In the genomic region with DNA sequence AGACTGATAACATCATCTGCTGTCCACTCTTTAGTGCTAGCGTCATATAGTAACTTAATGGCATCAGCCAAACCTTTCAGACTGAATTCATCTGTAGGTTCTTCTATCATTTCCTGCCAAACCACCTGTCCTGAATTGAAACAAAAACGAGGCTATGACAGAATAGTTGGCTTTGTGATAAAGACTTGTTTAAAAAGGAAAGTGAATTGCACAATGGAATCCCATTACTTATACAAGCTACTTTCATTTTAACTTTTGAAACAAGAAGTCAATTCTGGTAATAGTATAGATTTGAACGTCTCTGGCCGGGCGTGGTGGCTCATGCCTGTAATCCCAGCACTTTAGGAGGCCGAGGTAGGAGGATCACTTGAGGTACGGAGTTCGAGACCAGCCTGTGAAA, we compare ENCODE assay signal across 20 cellular contexts. TPM values are rescaled to one million over a fixed set of nuclear protein-coding genes. Genes with fewer than 3 reads are reported as not detected.
DNase-seq lines count a peak whose midpoint lies in the region; ATAC-seq and TF ChIP-seq lines count a peak whose summit lies in the region.
"Had no signal": no experiment of that assay in that cellular context is flagged by ENCODE, and none has a peak within 500 bp of the region (broad histone marks: within the 10 kb centered on the region; RNA-seq: fewer than 3 reads in every experiment).

No MANE protein-coding gene starts in this region.

- DNase-seq in activated naive CD4-positive, alpha-beta T cell treated with anti-CD3 and anti-CD28 coated beads, Interleukin-2, amount 50 U/mL, for 72 hours (ENCODE audit: low spot score in 2 of 2), result no peak
- DNase-seq in activated naive CD4-positive, alpha-beta T cell treated with Interleukin-2 at 50 U/mL for 16 hours, result no peak
- DNase-seq in Jurkat, Clone E6-1 (ENCODE audit: low read depth, low spot score), result peak; percentile 21
- DNase-seq in OCI-LY7 (ENCODE audit: low spot score) (peak; percentile 21), osteoblast (ENCODE audit: insufficient read length, low spot score, missing footprints) (no peak), DMS 273 treated with DMSO at 0.1 percent for 48 hours (lab: John Stamatoyannopoulos, UW) (no peak), Calu3 (no peak)
- DNase-seq: activated CD8-positive, alpha-beta memory T cell treated with anti-CD3 and anti-CD28 coated beads, Interleukin-2, amount 50 U/mL, for 4 hours; activated naive CD4-positive, alpha-beta T cell; BE2C; foreskin fibroblast; GDM1; Karpas-422; mesenchymal stem cell; naive thymus-derived CD8-positive, alpha-beta T cell; stimulated activated CD4-positive, alpha-beta T cell treated with anti-CD3 and anti-CD28 coated beads, Interleukin-4, amount 100 ng/mL, for 1 hour had no signal

- H3K79me2 ChIP-seq in OCI-LY7 (ENCODE audit: insufficient read depth, low read depth, low read length) (no peaks in the 10 kb centered on the region), osteoblast (ENCODE audit: insufficient read depth, low read length) (no peaks in the 10 kb centered on the region)
- H3K79me2 ChIP-seq: hepatocyte had no signal

- no peaks in the 10 kb centered on the region for H3K9me3 Mint-ChIP-seq in activated naive CD4-positive, alpha-beta T cell treated with anti-CD3 and anti-CD28 coated beads, Interleukin-2, amount 50 U/mL, for 72 hours
- H3K9me3 Mint-ChIP-seq in Calu3 (ENCODE audit: low read depth, unreplicated experiment), result no peaks in the 10 kb centered on the region
- H3K9me3 Mint-ChIP-seq: naive thymus-derived CD8-positive, alpha-beta T cell had no signal

- H3K36me3 ChIP-seq in OCI-LY7 (ENCODE audit: insufficient read depth, low read length) (no peaks in the 10 kb centered on the region), osteoblast (ENCODE audit: insufficient read depth, low read length) (no peaks in the 10 kb centered on the region)
- H3K36me3 ChIP-seq: BE2C, suprapubic skin had no signal

- H3K9me3 ChIP-seq in OCI-LY7 (ENCODE audit: low read length) (no peaks in the 10 kb centered on the region), osteoblast (ENCODE audit: low read depth, low read length) (no peaks in the 10 kb centered on the region)
- H3K9me3 ChIP-seq: BE2C, suprapubic skin had no signal

- H2AFZ ChIP-seq in OCI-LY7 (ENCODE audit: low read length), result no peak overlapping the region
- H2AFZ ChIP-seq in osteoblast (ENCODE audit: low read length), result peak overlapping the region; percentile 56
- H2AFZ ChIP-seq: hepatocyte had no signal

- ATAC-seq in activated naive CD4-positive, alpha-beta T cell treated with anti-CD3 and anti-CD28 coated beads, Interleukin-2, amount 50 U/mL, for 72 hours, result peak; percentile 54 to 70
- ATAC-seq: naive thymus-derived CD8-positive, alpha-beta T cell had no signal

- H4K20me1 ChIP-seq in OCI-LY7 (ENCODE audit: insufficient read depth, low read length) (no peaks in the 10 kb centered on the region), osteoblast (ENCODE audit: insufficient read depth, low read length) (no peaks in the 10 kb centered on the region)

- TF ChIP-seq CTCF in OCI-LY7 (conservative IDR thresholded peaks at IDR 0.05; ENCODE audit: low read length) (no peak), osteoblast (IDR thresholded peaks at IDR 0.05; ENCODE audit: extremely low read depth, low read depth, low read length) (no peak), Calu3 (IDR thresholded peaks at IDR 0.05; ENCODE audit: unreplicated experiment) (no peak)

- H3K36me3 Mint-ChIP-seq in activated naive CD4-positive, alpha-beta T cell treated with anti-CD3 and anti-CD28 coated beads, Interleukin-2, amount 50 U/mL, for 72 hours, result no peaks in the 10 kb centered on the region
- no peaks in the 10 kb centered on the region for H3K36me3 Mint-ChIP-seq in Calu3 (ENCODE audit: insufficient read depth, unreplicated experiment)
- H3K36me3 Mint-ChIP-seq: naive thymus-derived CD8-positive, alpha-beta T cell had no signal

- no peaks in the 10 kb centered on the region for H3K27me3 ChIP-seq in osteoblast (ENCODE audit: insufficient read depth, low read length)
- H3K27me3 ChIP-seq: BE2C, hepatocyte, suprapubic skin had no signal

- no peak overlapping the region for H3K4me3 Mint-ChIP-seq in Calu3 (ENCODE audit: low read depth, unreplicated experiment)
- H3K4me3 Mint-ChIP-seq: naive thymus-derived CD8-positive, alpha-beta T cell had no signal

- H3K27ac ChIP-seq in OCI-LY7 (ENCODE audit: low read depth, low read length, poor library complexity, severe bottlenecking), result no peak overlapping the region
- H3K27ac ChIP-seq in osteoblast (ENCODE audit: low read depth, low read length), result no peak overlapping the region
- H3K27ac ChIP-seq: hepatocyte, suprapubic skin had no signal

- no peak overlapping the region for H3K4me3 ChIP-seq in Jurkat, Clone E6-1 (ENCODE audit: low read length)
- H3K4me3 ChIP-seq in OCI-LY7 (ENCODE audit: low read depth, low read length, poor library complexity, severe bottlenecking), result no peak overlapping the region
- no peak overlapping the region for H3K4me3 ChIP-seq in osteoblast (ENCODE audit: insufficient read depth, low read length)
- H3K4me3 ChIP-seq: hepatocyte, suprapubic skin had no signal

- H3K27ac Mint-ChIP-seq in activated naive CD4-positive, alpha-beta T cell treated with anti-CD3 and anti-CD28 coated beads, Interleukin-2, amount 50 U/mL, for 72 hours, result peak overlapping the region; percentile 48 to 65
- H3K27ac Mint-ChIP-seq in Calu3 (ENCODE audit: unreplicated experiment), result no peak overlapping the region
- H3K27ac Mint-ChIP-seq: naive thymus-derived CD8-positive, alpha-beta T cell had no signal

- no peaks in the 10 kb centered on the region for H3K27me3 Mint-ChIP-seq in Calu3 (ENCODE audit: unreplicated experiment)
- H3K27me3 Mint-ChIP-seq: naive thymus-derived CD8-positive, alpha-beta T cell had no signal

- BruUV-seq in OCI-LY7 (replicated peaks; lab: Mats Ljungman, UMichigan), result no TSS peak
- no TSS peak for BruUV-seq in Calu3 (replicated peaks; lab: Mats Ljungman, UMichigan)

- CTCF ChIA-PET in OCI-LY7 (lab: Charles Lee; ENCODE audit: unreplicated experiment), result no interaction called here
- CTCF ChIA-PET in Calu3 (lab: Charles Lee), result interaction anchor here (0.5 to 0.8 kb wide), 4 partner anchors 43 to 437 kb away, joined by 3 to 4 read pairs (median 3); no protein-coding TSS in a partner anchor

- H3K9me2 ChIP-seq in OCI-LY7 (ENCODE audit: insufficient read depth, low read length), result no peaks in the 10 kb centered on the region

- H3K4me1 ChIP-seq in OCI-LY7 (ENCODE audit: insufficient read depth, low read length, poor library complexity, severe bottlenecking) (no peaks in the 10 kb centered on the region), osteoblast (ENCODE audit: insufficient read depth, low read length) (no peaks in the 10 kb centered on the region)
- H3K4me1 ChIP-seq: BE2C, suprapubic skin had no signal

- peaks cover 6% of the 10 kb centered on the region for H3K4me1 Mint-ChIP-seq in Calu3 (ENCODE audit: low read depth, unreplicated experiment)
- H3K4me1 Mint-ChIP-seq: naive thymus-derived CD8-positive, alpha-beta T cell had no signal

- intact Hi-C loops in OCI-LY7 (cut with micrococcal nuclease; ENCODE audit: unreplicated experiment) (no loop called here), Calu3 (cut with micrococcal nuclease; ENCODE audit: unreplicated experiment) (no loop called here)

- H3K4me2 ChIP-seq in OCI-LY7 (ENCODE audit: low read length), result no peak overlapping the region
- no peak overlapping the region for H3K4me2 ChIP-seq in osteoblast (ENCODE audit: insufficient read depth, low read length)
- H3K4me2 ChIP-seq: hepatocyte had no signal

- POLR2A ChIA-PET in OCI-LY7 (lab: Charles Lee), result interaction anchor here (0.9 to 1.0 kb wide), 2 partner anchors 11 to 15 kb away, joined by 3 read pairs; no protein-coding TSS in a partner anchor

RNA-seq across cellular contexts. Expression of gene FBXO47, which starts 23.6 kb away (rescaled TPM):
- total RNA-seq in activated naive CD4-positive, alpha-beta T cell treated with anti-CD3 and anti-CD28 coated beads, Interleukin-2, amount 50 U/mL, for 72 hours, result under 1 TPM in 1 of 2 donors, not detected in 1; 0.18 TPM
- polyA plus RNA-seq in Jurkat, Clone E6-1 (2012; ENCODE audit: insufficient read depth, insufficient read length), result not detected
- not detected in 2 replicates for total RNA-seq in OCI-LY7 (2014; rRNA removed; shearing (Covaris generic))
- total RNA-seq in OCI-LY7 (2022), result 0.13 and 0.15 TPM in 2 replicates
- not detected in 2 replicates for total RNA-seq in osteoblast
- not detected in 2 replicates for total RNA-seq in Calu3 (2022)
- total RNA-seq: hepatocyte, kidney epithelial cell, skeletal muscle tissue, suprapubic skin had no signal
- polyA plus RNA-seq: hepatocyte; naive thymus-derived CD8-positive, alpha-beta T cell had no signal

Comparison
In these comparisons a context has a peak if more than half of its experiments do, and no peak if none do; other contexts are left out.
1. DNase-seq: peak in Jurkat, Clone E6-1 (single experiment) and OCI-LY7 (single experiment); none in activated naive CD4-positive, alpha-beta T cell treated with anti-CD3 and anti-CD28 coated beads, Interleukin-2, amount 50 U/mL, for 72 hours (0 of 2), activated naive CD4-positive, alpha-beta T cell treated with Interleukin-2 at 50 U/mL for 16 hours (single experiment), osteoblast (single experiment), DMS 273 treated with DMSO at 0.1 percent for 48 hours (single experiment) and Calu3 (single experiment).